Comparison of ENCODE assay signal across 8 cellular contexts in genomic region chr16:85056211-85056748, GRCh38.
A peak's percentile ranks its signal among the peaks of the same experiment; 100 is the strongest.
DNase-seq lines count a peak whose midpoint lies in the region; ATAC-seq and TF ChIP-seq lines count a peak whose summit lies in the region.

No MANE protein-coding gene starts in this region.

- no peaks in the 10 kb centered on the region for H3K27me3 ChIP-seq in ACC112 (ENCODE audit: insufficient read depth, low read length)
- H3K27me3 ChIP-seq in brain microvascular endothelial cell (replicated peaks): no peaks in the 10 kb centered on the region

- peak overlapping the region; percentile 74; the same call in 1 of the 2 replicates for H3K27ac ChIP-seq in ACC112 (ENCODE audit: low read depth, low read length)
- no peak overlapping the region; the same call in 1 of the 2 replicates for H3K27ac ChIP-seq in HEK293 (ENCODE audit: extremely low read depth, low read depth, low read length)
- H3K27ac ChIP-seq in brain microvascular endothelial cell: peak overlapping the region; percentile 71

- DNase-seq in brain microvascular endothelial cell (no peak), medulla oblongata (ENCODE audit: extremely low spot score) (peak; percentile 71), amniotic stem cell (lab: John Stamatoyannopoulos, UW) (no peak), GM19240 (ENCODE audit: insufficient read length, low spot score) (no peak)

- H2AFZ ChIP-seq in ACC112 (ENCODE audit: low read length, unreplicated experiment): peak overlapping the region; percentile 77

- TF ChIP-seq CTCF in HEK293 (tag by site-specific recombination; IDR thresholded peaks at IDR 0.05) (0 out of 2 replicates have a peak, but pooled peaks have one; percentile 25), brain microvascular endothelial cell (IDR thresholded peaks at IDR 0.05; ENCODE audit: low read depth, low read length, missing control alignments) (peak; percentile 72)

- H3K4me3 ChIP-seq in ACC112 (ENCODE audit: low read depth, low read length): peak overlapping the region; percentile 71
- H3K4me3 ChIP-seq in HEK293 (ENCODE audit: low read depth, low read length): no peak overlapping the region
- no peak overlapping the region for H3K4me3 ChIP-seq in brain microvascular endothelial cell (ENCODE audit: low read depth, low read length)

- CTCF ChIA-PET in HEK293 (lab: Yijun Ruan, JAX): interaction anchor here (0.7 to 4.3 kb wide), 11 partner anchors 9 to 1260 kb away, joined by 3 to 23 read pairs (median 5); no protein-coding TSS in a partner anchor

- H3K9me3 ChIP-seq in HEK293 (ENCODE audit: control insufficient read depth, insufficient read depth, low read depth, low read length): no peaks in the 10 kb centered on the region

- H3K4me1 ChIP-seq in ACC112 (ENCODE audit: control insufficient read depth, insufficient read depth, low read length, unreplicated experiment): peaks cover 20% of the 10 kb centered on the region
- peaks cover 4% of the 10 kb centered on the region for H3K4me1 ChIP-seq in HEK293 (ENCODE audit: control insufficient read depth, insufficient read depth, low read length)

- ATAC-seq in GM18511 (IDR thresholded peaks at IDR 0.05; ENCODE audit: unreplicated experiment): no peak
- ATAC-seq in HG02973 (IDR thresholded peaks at IDR 0.05; ENCODE audit: unreplicated experiment): no peak

- in situ Hi-C loops in brain microvascular endothelial cell (cut with HindIII; ENCODE audit: low pct_ligation_motif_present, low sequenced_read_pairs): no loop called here

- POLR2A ChIA-PET in HEK293 (lab: Yijun Ruan, JAX): interaction anchor here (1.9 kb wide), 1 partner anchor 29 kb away, joined by 6 read pairs; the partner anchor contains the start of gene KIAA0513

- H3K36me3 ChIP-seq in ACC112 (ENCODE audit: insufficient read depth, low read length): no peaks in the 10 kb centered on the region
- no peaks in the 10 kb centered on the region for H3K36me3 ChIP-seq in HEK293 (ENCODE audit: control insufficient read depth in 2 of 2, insufficient read depth in 1 of 2, low read length in 2 of 2)
- H3K36me3 ChIP-seq in brain microvascular endothelial cell (replicated peaks): no peaks in the 10 kb centered on the region

- H3K79me2 ChIP-seq in ACC112 (ENCODE audit: control insufficient read depth, insufficient read depth, low read length, unreplicated experiment): no peaks in the 10 kb centered on the region

TF ChIP-seq in HEK293, 187 proteins besides CTCF, POLR2A, EP300 and RAD21:
- TF ChIP-seq TRIM28 (IDR thresholded peaks at IDR 0.05; ENCODE audit: borderline replicate concordance, low read length) (no peak), ZNF394 (tag by site-specific recombination; IDR thresholded peaks at IDR 0.05; ENCODE audit: borderline replicate concordance) (no peak), ZFP3 (tag by site-specific recombination; IDR thresholded peaks at IDR 0.05; ENCODE audit: low read depth) (no peak), MEIS1 (CRISPR knock-in tag; IDR thresholded peaks at IDR 0.05; ENCODE audit: borderline replicate concordance) (no peak)
- TF ChIP-seq, protein P1, sequence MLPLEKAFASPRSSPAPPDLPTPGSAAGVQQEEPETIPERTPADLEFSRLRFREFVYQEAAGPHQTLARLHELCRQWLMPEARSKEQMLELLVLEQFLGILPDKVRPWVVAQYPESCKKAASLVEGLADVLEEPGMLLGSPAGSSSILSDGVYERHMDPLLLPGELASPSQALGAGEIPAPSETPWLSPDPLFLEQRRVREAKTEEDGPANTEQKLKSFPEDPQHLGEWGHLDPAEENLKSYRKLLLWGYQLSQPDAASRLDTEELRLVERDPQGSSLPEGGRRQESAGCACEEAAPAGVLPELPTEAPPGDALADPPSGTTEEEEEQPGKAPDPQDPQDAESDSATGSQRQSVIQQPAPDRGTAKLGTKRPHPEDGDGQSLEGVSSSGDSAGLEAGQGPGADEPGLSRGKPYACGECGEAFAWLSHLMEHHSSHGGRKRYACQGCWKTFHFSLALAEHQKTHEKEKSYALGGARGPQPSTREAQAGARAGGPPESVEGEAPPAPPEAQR (tag by site-specific recombination; IDR thresholded peaks at IDR 0.05): no peak
TF ChIP-seq in HEK293: peak in this region for 0.
